ENCODE assay signal across 17 cellular contexts in genomic region chr20:47231382-47232042, GRCh38.
DNase-seq lines count a peak whose midpoint lies in the region; ATAC-seq, FAIRE-seq and TF ChIP-seq lines count a peak whose summit lies in the region.
"Had no signal": no experiment of that assay in that cellular context is flagged by ENCODE, and none has a peak within 500 bp of the region (broad histone marks: within the 10 kb centered on the region; RNA-seq: fewer than 3 reads in every experiment).

No MANE protein-coding gene starts in this region.

- CTCF ChIA-PET in AG04449 (lab: Yijun Ruan, JAX): interaction anchor here (0.9 to 7.4 kb wide), 7 partner anchors 9 to 386 kb away, joined by 3 to 49 read pairs (median 3); no protein-coding TSS in a partner anchor
- CTCF ChIA-PET in K562 (lab: Yijun Ruan, JAX; ENCODE audit: low intra/inter-chr PET ratio): no interaction called here

- no peak overlapping the region for H3K27ac ChIP-seq in K562 (ENCODE audit: extremely low read depth, low read depth, low read length)
- H3K27ac ChIP-seq in mesenchymal stem cell (ENCODE audit: low read length, poor library complexity, severe bottlenecking): peak overlapping the region; percentile 82
- H3K27ac ChIP-seq: gastrocnemius medialis, parathyroid adenoma, upper lobe of right lung had no signal

- H3K79me1 ChIP-seq in mesenchymal stem cell (replicated peaks; ENCODE audit: low read length, poor library complexity, severe bottlenecking): peaks cover 21% of the 10 kb centered on the region

- TF ChIP-seq CTCF in AG04449 (IDR thresholded peaks at IDR 0.05; ENCODE audit: insufficient read depth, low read length, missing control alignments): peak; percentile 28
- no peak for TF ChIP-seq CTCF in K562 (IDR thresholded peaks at IDR 0.05 in 2 of 3, conservative IDR thresholded peaks at IDR 0.05 in 1 of 3; ENCODE audit: insufficient read depth in 2 of 3, low read depth in 1 of 3, low read length in 3 of 3)

- H2BK15ac ChIP-seq in mesenchymal stem cell (ENCODE audit: low read depth, poor library complexity, severe bottlenecking): no peak overlapping the region

- H2BK12ac ChIP-seq in mesenchymal stem cell (ENCODE audit: low read length in 2 of 2): no peak overlapping the region

- no TSS peak for BruUV-seq in K562 (replicated peaks; lab: Mats Ljungman, UMichigan)

- H2AFZ ChIP-seq in K562 (ENCODE audit: low read depth, low read length) (no peak overlapping the region), mesenchymal stem cell (ENCODE audit: low read depth, low read length) (no peak overlapping the region)
- H2AFZ ChIP-seq: parathyroid adenoma had no signal

- H3K9ac ChIP-seq in K562 (ENCODE audit: insufficient read depth in 1 of 2, low read depth in 2 of 2, low read length in 2 of 2): no peak overlapping the region
- H3K9ac ChIP-seq in mesenchymal stem cell (ENCODE audit: low read length): no peak overlapping the region
- H3K9ac ChIP-seq: parathyroid adenoma had no signal

- H3K27me3 ChIP-seq in K562 (ENCODE audit: control insufficient read depth in 2 of 2, insufficient read depth in 2 of 2, low read length in 2 of 2) (no peaks in the 10 kb centered on the region), mesenchymal stem cell (ENCODE audit: control insufficient read depth in 1 of 2, insufficient read depth in 1 of 2, low read length in 2 of 2) (no peaks in the 10 kb centered on the region)
- H3K27me3 ChIP-seq: gastrocnemius medialis, upper lobe of right lung had no signal

- intact Hi-C loops in K562 (cut with micrococcal nuclease): no loop called here

- H3K9me3 ChIP-seq in K562 (replicated peaks; ENCODE audit: control insufficient read depth, insufficient read depth, low read depth, low read length) (no peaks in the 10 kb centered on the region), mesenchymal stem cell (ENCODE audit: control insufficient read depth, low read length) (no peaks in the 10 kb centered on the region)
- H3K9me3 ChIP-seq: gastrocnemius medialis, upper lobe of right lung had no signal

- in situ Hi-C loops in K562 (cut with MboI): no loop called here

- H3K18ac ChIP-seq in mesenchymal stem cell (ENCODE audit: low read depth in 1 of 2, low read length in 2 of 2): no peak overlapping the region

- H3K9me1 ChIP-seq in K562 (ENCODE audit: control insufficient read depth, insufficient read depth, low read length): no peaks in the 10 kb centered on the region

- no peak overlapping the region for H3K23ac ChIP-seq in mesenchymal stem cell (ENCODE audit: low read length in 2 of 2)

- peak overlapping the region; percentile 18 for H2AK5ac ChIP-seq in mesenchymal stem cell (ENCODE audit: low read length, severe bottlenecking)

- H3K4me3 ChIP-seq in AG04449 (ENCODE audit: low read depth, low read length) (no peak overlapping the region), K562 (no peak overlapping the region), mesenchymal stem cell (ENCODE audit: insufficient read depth in 1 of 2, low read depth in 1 of 2, low read length in 2 of 2) (no peak overlapping the region)
- H3K4me3 ChIP-seq: coronary artery, gastrocnemius medialis, upper lobe of right lung had no signal

- H4K91ac ChIP-seq in mesenchymal stem cell (ENCODE audit: low read length): no peak overlapping the region

- POLR2A ChIA-PET in AG04449 (lab: Yijun Ruan, JAX): interaction anchor here (0.6 to 1.0 kb wide), 2 partner anchors 131 to 270 kb away, joined by 3 read pairs; partner anchors contain the start of gene NCOA3
- POLR2A ChIA-PET in K562 (lab: Yijun Ruan, JAX): interaction anchor here (0.6 kb wide), 1 partner anchor 574 kb away, joined by 3 read pairs; no protein-coding TSS in a partner anchor

- no peak overlapping the region for H3K14ac ChIP-seq in mesenchymal stem cell (ENCODE audit: low read length in 2 of 2)

- WGBS in K562 (ENCODE audit: insufficient coverage, low coverage, missing lambda C conversion rate): 97% methylated on average over 16 of the region's 16 CpGs
- 93% methylated on average over 14 of the region's 16 CpGs for WGBS in mesenchymal stem cell

- H3K36me3 ChIP-seq in K562 (ENCODE audit: control insufficient read depth, insufficient read depth, low read length): peaks cover 99% of the 10 kb centered on the region
- H3K36me3 ChIP-seq in mesenchymal stem cell (ENCODE audit: control insufficient read depth in 1 of 2, insufficient read depth in 2 of 2, low read depth in 1 of 2, low read length in 2 of 2): peaks cover 36 to 78% of the 10 kb centered on the region in 2 experiments

- no peak for TF ChIP-seq POLR2A in K562 (conservative IDR thresholded peaks at IDR 0.05)

- no peak overlapping the region for H4K8ac ChIP-seq in mesenchymal stem cell (ENCODE audit: low read length)

- ATAC-seq in K562: no peak
- ATAC-seq in GM18868 (IDR thresholded peaks at IDR 0.05; ENCODE audit: unreplicated experiment): no peak
- ATAC-seq in GM21528 (IDR thresholded peaks at IDR 0.05; ENCODE audit: low FRiP score, unreplicated experiment): no peak
- ATAC-seq: gastrocnemius medialis, upper lobe of right lung had no signal

- TF ChIP-seq RAD21 in K562 (CRISPR knock-in tag; conservative IDR thresholded peaks at IDR 0.05 in 1 of 2, IDR thresholded peaks at IDR 0.05 in 1 of 2): no peak

- H3K4me2 ChIP-seq in K562 (ENCODE audit: insufficient read depth, low read length): no peak overlapping the region
- no peak overlapping the region for H3K4me2 ChIP-seq in mesenchymal stem cell (ENCODE audit: low read length, poor library complexity, severe bottlenecking)

- FAIRE-seq in K562 (lab: Jason Lieb, UNC): no peak
- FAIRE-seq: GM12891, H54, islet of Langerhans had no signal

- H3K79me2 ChIP-seq in K562 (ENCODE audit: control insufficient read depth, insufficient read depth, low read length): peaks cover 57% of the 10 kb centered on the region

- H4K20me1 ChIP-seq in K562 (replicated peaks; ENCODE audit: control insufficient read depth, insufficient read depth, low read length): peaks cover 6% of the 10 kb centered on the region; the same call in 1 of the 2 replicates

- H2BK5ac ChIP-seq in mesenchymal stem cell (ENCODE audit: low read depth, low read length, poor library complexity, severe bottlenecking): peak overlapping the region; percentile 46

- H3K4ac ChIP-seq in mesenchymal stem cell (ENCODE audit: low read depth in 1 of 2, low read length in 2 of 2): no peak overlapping the region

- DNase-seq in AG04449 (ENCODE audit: low read depth, low spot score): peak; percentile 83
- peak; percentile 46 for DNase-seq in HS-27A (ENCODE audit: low read depth)
- no peak for DNase-seq in K562 (ENCODE audit: extremely low read depth in 1 of 4, low spot score in 3 of 4)
- no peak for DNase-seq in mesenchymal stem cell
- DNase-seq in NCI-H748 treated with DMSO at 0.1 percent for 48 hours (lab: John Stamatoyannopoulos, UW): no peak
- no peak for DNase-seq in T-helper 1 cell
- DNase-seq: activated naive CD4-positive, alpha-beta T cell treated with anti-CD3 and anti-CD28 coated beads for 36 hours; gastrocnemius medialis; MM.1S; upper lobe of right lung had no signal

- no peak overlapping the region for H2BK120ac ChIP-seq in mesenchymal stem cell (ENCODE audit: low read depth, low read length)

- TF ChIP-seq EP300 in K562 (IDR thresholded peaks at IDR 0.05; ENCODE audit: low read length): no peak

- H3K4me1 ChIP-seq in K562 (replicated peaks in 1 of 2; ENCODE audit: control insufficient read depth in 2 of 2, insufficient read depth in 2 of 2, low read length in 2 of 2) (no peaks in the 10 kb centered on the region), mesenchymal stem cell (ENCODE audit: control insufficient read depth, insufficient read depth, low read depth, low read length) (peaks cover 18% of the 10 kb centered on the region)
- H3K4me1 ChIP-seq: gastrocnemius medialis, parathyroid adenoma, upper lobe of right lung had no signal

TF ChIP-seq in K562, 482 proteins besides CTCF, POLR2A, EP300 and RAD21:
- TF ChIP-seq CEBPB (tag; IDR thresholded peaks at IDR 0.05): peak; percentile 68
- no peak for TF ChIP-seq CEBPG (CRISPR knock-in tag; IDR thresholded peaks at IDR 0.05)
- TF ChIP-seq CEBPG (tag; conservative IDR thresholded peaks at IDR 0.05 in 1 of 2, IDR thresholded peaks at IDR 0.05 in 1 of 2): peak; percentile 27 to 61; a peak in 1 of 4 replicates
- TF ChIP-seq TOE1 (IDR thresholded peaks at IDR 0.05; ENCODE audit: borderline replicate concordance): no peak
- TF ChIP-seq TOE1 (CRISPR knock-in tag; IDR thresholded peaks at IDR 0.05; ENCODE audit: borderline replicate concordance, low read depth): no peak

Comparison
In these comparisons a context has a peak if more than half of its experiments do, and no peak if none do; other contexts are left out.
1. DNase-seq: peak in AG04449 (single experiment) and HS-27A (single experiment); none in K562 (0 of 4), mesenchymal stem cell (single experiment), NCI-H748 treated with DMSO at 0.1 percent for 48 hours (single experiment) and T-helper 1 cell (0 of 5).